ENCODE assay signal across 12 cellular contexts in the genomic region with DNA sequence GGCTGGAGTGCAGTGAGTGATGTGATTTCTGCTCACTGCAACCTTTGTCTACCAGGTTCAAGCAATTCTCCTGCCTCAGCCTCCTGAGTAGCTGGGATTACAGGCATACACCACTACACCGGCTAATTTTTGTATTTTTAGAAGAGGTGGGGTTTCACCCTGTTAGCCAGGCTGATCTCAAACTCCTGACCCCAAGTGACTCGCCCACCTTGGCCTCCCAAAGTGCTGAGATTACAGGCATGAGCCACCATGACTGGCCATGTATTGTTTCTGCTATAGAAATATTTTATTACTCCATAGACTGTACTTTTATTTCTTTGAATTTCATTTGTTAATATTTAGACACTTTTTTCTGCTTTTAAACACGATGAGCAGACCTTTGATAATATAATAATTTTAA.
DNase-seq lines count a peak whose midpoint lies in the region; ATAC-seq and TF ChIP-seq lines count a peak whose summit lies in the region.
"Had no signal": no experiment of that assay in that cellular context is flagged by ENCODE, and none has a peak within 500 bp of the region (broad histone marks: within the 10 kb centered on the region; RNA-seq: fewer than 3 reads in every experiment).

No MANE protein-coding gene starts in this region.

- H3K27ac ChIP-seq in VCaP: peak overlapping the region; percentile 61
- no peak overlapping the region for H3K27ac ChIP-seq in GM23338 (ENCODE audit: low read depth)
- H3K27ac ChIP-seq: GM23248 had no signal

- H3K27ac Mint-ChIP-seq in GM23338: no peak overlapping the region
- H3K27ac Mint-ChIP-seq: CD8-positive, alpha-beta memory T cell; H9 had no signal

- no peak overlapping the region for H3K4me2 ChIP-seq in GM23338

- H3K9me3 Mint-ChIP-seq in GM23338: no peaks in the 10 kb centered on the region
- H3K9me3 Mint-ChIP-seq: CD8-positive, alpha-beta memory T cell; H9 had no signal

- H3K4me3 Mint-ChIP-seq in GM23338: no peak overlapping the region
- H3K4me3 Mint-ChIP-seq: CD8-positive, alpha-beta memory T cell; H9 had no signal

- H3K4me1 ChIP-seq in GM23338 (ENCODE audit: insufficient read depth): peaks cover 5% of the 10 kb centered on the region
- H3K4me1 ChIP-seq: Caco-2 had no signal

- no peak overlapping the region for H2AFZ ChIP-seq in GM23338
- H2AFZ ChIP-seq: GM23248 had no signal

- H3K79me2 ChIP-seq in GM23338 (replicated peaks; ENCODE audit: insufficient read depth): no peaks in the 10 kb centered on the region

- TF ChIP-seq CTCF in VCaP (conservative IDR thresholded peaks at IDR 0.05) (no peak), GM23338 (conservative IDR thresholded peaks at IDR 0.05; ENCODE audit: low read depth in 2 of 2) (no peak)

- H4K20me1 ChIP-seq in GM23338 (replicated peaks; ENCODE audit: insufficient read depth): no peaks in the 10 kb centered on the region

- H3K36me3 ChIP-seq in GM23338 (ENCODE audit: insufficient read depth): no peaks in the 10 kb centered on the region

- H3K27me3 ChIP-seq in GM23338 (ENCODE audit: insufficient read depth): no peaks in the 10 kb centered on the region

- H3K27me3 Mint-ChIP-seq in GM23338 (ENCODE audit: insufficient read depth, low read depth, poor library complexity): no peaks in the 10 kb centered on the region

- H3K4me3 ChIP-seq in GM23338: no peak overlapping the region
- H3K4me3 ChIP-seq: GM12878, GM23248, K562 had no signal

- DNase-seq in ELR (ENCODE audit: low read depth) (peak; percentile 45), M059J (ENCODE audit: low read depth) (peak; percentile 31), GM23338 (ENCODE audit: low spot score) (no peak), NCI-H146 (lab: John Stamatoyannopoulos, UW) (no peak), DMS79 treated with DMSO at 0.1 percent for 48 hours (lab: John Stamatoyannopoulos, UW) (no peak)
- DNase-seq: Caco-2; CD8-positive, alpha-beta memory T cell; GM23248; H9 had no signal

- peaks cover 5% of the 10 kb centered on the region; the same call in 2 of the 3 replicates for H3K4me1 Mint-ChIP-seq in GM23338
- H3K4me1 Mint-ChIP-seq: CD8-positive, alpha-beta memory T cell had no signal

- no peaks in the 10 kb centered on the region for H3F3A ChIP-seq in GM23338 (replicated peaks; ENCODE audit: low read depth)

- no peak for ATAC-seq in GM23338
- ATAC-seq: GM12878, K562 had no signal

- no peaks in the 10 kb centered on the region for H3K36me3 Mint-ChIP-seq in GM23338 (ENCODE audit: low read depth)
- H3K36me3 Mint-ChIP-seq: CD8-positive, alpha-beta memory T cell had no signal

- H3K9me2 ChIP-seq in GM23338 (ENCODE audit: insufficient read depth): peaks cover 4% of the 10 kb centered on the region

TF ChIP-seq in GM23338, 12 proteins besides CTCF, POLR2A, EP300 and RAD21 (continues in another document):
- TF ChIP-seq JUNB (IDR thresholded peaks at IDR 0.05; ENCODE audit: unreplicated experiment) (no peak), NANOG (IDR thresholded peaks at IDR 0.05; ENCODE audit: borderline replicate concordance) (no peak), ZNF114 (CRISPR knock-in tag; IDR thresholded peaks at IDR 0.05) (no peak), CREB1 (CRISPR knock-in tag; IDR thresholded peaks at IDR 0.05; ENCODE audit: low read depth) (no peak), POLR2AphosphoS5 (IDR thresholded peaks at IDR 0.05; ENCODE audit: low read depth) (no peak), EZH2 (IDR thresholded peaks at IDR 0.05; ENCODE audit: low read depth, unreplicated experiment) (no peak), STAT1 (IDR thresholded peaks at IDR 0.05; ENCODE audit: unreplicated experiment) (no peak), EZH2phosphoT487 (IDR thresholded peaks at IDR 0.05; ENCODE audit: unreplicated experiment) (no peak), ZNF331 (CRISPR knock-in tag; IDR thresholded peaks at IDR 0.05; ENCODE audit: low read depth) (no peak)
- TF ChIP-seq, protein P1, sequence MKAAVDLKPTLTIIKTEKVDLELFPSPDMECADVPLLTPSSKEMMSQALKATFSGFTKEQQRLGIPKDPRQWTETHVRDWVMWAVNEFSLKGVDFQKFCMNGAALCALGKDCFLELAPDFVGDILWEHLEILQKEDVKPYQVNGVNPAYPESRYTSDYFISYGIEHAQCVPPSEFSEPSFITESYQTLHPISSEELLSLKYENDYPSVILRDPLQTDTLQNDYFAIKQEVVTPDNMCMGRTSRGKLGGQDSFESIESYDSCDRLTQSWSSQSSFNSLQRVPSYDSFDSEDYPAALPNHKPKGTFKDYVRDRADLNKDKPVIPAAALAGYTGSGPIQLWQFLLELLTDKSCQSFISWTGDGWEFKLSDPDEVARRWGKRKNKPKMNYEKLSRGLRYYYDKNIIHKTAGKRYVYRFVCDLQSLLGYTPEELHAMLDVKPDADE (IDR thresholded peaks at IDR 0.05): no peak
- TF ChIP-seq, protein P2, sequence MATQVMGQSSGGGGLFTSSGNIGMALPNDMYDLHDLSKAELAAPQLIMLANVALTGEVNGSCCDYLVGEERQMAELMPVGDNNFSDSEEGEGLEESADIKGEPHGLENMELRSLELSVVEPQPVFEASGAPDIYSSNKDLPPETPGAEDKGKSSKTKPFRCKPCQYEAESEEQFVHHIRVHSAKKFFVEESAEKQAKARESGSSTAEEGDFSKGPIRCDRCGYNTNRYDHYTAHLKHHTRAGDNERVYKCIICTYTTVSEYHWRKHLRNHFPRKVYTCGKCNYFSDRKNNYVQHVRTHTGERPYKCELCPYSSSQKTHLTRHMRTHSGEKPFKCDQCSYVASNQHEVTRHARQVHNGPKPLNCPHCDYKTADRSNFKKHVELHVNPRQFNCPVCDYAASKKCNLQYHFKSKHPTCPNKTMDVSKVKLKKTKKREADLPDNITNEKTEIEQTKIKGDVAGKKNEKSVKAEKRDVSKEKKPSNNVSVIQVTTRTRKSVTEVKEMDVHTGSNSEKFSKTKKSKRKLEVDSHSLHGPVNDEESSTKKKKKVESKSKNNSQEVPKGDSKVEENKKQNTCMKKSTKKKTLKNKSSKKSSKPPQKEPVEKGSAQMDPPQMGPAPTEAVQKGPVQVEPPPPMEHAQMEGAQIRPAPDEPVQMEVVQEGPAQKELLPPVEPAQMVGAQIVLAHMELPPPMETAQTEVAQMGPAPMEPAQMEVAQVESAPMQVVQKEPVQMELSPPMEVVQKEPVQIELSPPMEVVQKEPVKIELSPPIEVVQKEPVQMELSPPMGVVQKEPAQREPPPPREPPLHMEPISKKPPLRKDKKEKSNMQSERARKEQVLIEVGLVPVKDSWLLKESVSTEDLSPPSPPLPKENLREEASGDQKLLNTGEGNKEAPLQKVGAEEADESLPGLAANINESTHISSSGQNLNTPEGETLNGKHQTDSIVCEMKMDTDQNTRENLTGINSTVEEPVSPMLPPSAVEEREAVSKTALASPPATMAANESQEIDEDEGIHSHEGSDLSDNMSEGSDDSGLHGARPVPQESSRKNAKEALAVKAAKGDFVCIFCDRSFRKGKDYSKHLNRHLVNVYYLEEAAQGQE (IDR thresholded peaks at IDR 0.05; ENCODE audit: unreplicated experiment): no peak

Comparison
In these comparisons a context has a peak if more than half of its experiments do, and no peak if none do; other contexts are left out.
1. DNase-seq: peak in ELR (single experiment) and M059J (single experiment); none in GM23338 (single experiment), NCI-H146 (single experiment) and DMS79 treated with DMSO at 0.1 percent for 48 hours (single experiment).